9 cellular contexts compared by ENCODE assay signal in the genomic region with DNA sequence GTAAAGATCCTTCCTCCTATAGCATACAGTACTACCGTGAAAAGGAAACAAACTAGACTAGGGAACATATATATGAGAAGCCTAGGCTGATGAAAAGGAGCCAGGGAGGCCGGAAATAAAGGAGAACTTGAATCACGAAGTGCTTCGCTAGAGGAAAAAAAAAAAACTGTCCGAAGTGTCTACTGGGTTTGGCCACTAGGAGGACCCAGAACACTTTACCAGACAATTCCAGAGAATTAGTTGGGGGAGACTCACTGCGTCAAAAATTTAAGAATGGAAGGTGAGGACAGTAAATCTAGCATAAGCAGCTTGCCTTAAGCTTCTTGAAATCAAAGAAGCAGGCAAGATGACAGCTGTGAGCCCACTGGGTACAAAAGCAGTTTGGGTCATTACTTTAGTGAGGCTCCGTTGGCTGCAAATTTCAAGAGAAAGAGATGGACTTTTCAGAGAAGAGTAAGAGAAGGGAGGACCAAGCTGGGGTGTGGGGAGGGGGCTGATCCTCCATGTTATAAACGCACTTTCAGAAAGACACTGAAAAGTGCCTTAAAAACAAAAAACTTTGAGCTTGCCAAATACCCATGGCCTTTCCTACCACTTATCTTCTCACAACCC. TPM values are rescaled to one million over a fixed set of nuclear protein-coding genes. Genes with fewer than 3 reads are reported as not detected.
A peak's percentile ranks its signal among the peaks of the same experiment; 100 is the strongest.
DNase-seq lines count a peak whose midpoint lies in the region; ATAC-seq and TF ChIP-seq lines count a peak whose summit lies in the region.
"Had no signal": no experiment of that assay in that cellular context is flagged by ENCODE, and none has a peak within 500 bp of the region (broad histone marks: within the 10 kb centered on the region; RNA-seq: fewer than 3 reads in every experiment).

No MANE protein-coding gene starts in this region.

- no peaks in the 10 kb centered on the region for H3K9me2 ChIP-seq in SK-N-SH

- CTCF ChIA-PET in SK-N-SH (lab: Yijun Ruan, JAX), result interaction anchor here (0.7 to 3.9 kb wide), 25 partner anchors 9 to 326 kb away, joined by 3 to 29 read pairs (median 4); a partner anchor contains a TSS

- no peaks in the 10 kb centered on the region for H3K79me2 ChIP-seq in SK-N-SH (ENCODE audit: insufficient read depth)

- intact Hi-C loops in esophagus muscularis mucosa (cut with DNase I), result no loop called here

- H3K27me3 ChIP-seq in SK-N-SH (ENCODE audit: insufficient read depth) (no peaks in the 10 kb centered on the region), esophagus muscularis mucosa (no peaks in the 10 kb centered on the region)
- H3K27me3 ChIP-seq: BLaER1 had no signal

- peak overlapping the region in 1 of 3 experiments; percentile 20 for H3K27ac Mint-ChIP-seq in nephron

- TF ChIP-seq RAD21 in SK-N-SH (IDR thresholded peaks at IDR 0.05; ENCODE audit: low read length), result peak; percentile 74

- POLR2A ChIA-PET in SK-N-SH (lab: Yijun Ruan, JAX), result no interaction called here

- TF ChIP-seq EP300 in SK-N-SH (IDR thresholded peaks at IDR 0.05; ENCODE audit: borderline replicate concordance in 1 of 2, low read depth in 1 of 2, low read length in 1 of 2), result no peak
- no peak for TF ChIP-seq EP300 in esophagus muscularis mucosa (IDR thresholded peaks at IDR 0.05)

- H4K20me1 ChIP-seq in SK-N-SH (ENCODE audit: insufficient read depth), result no peaks in the 10 kb centered on the region
- H4K20me1 ChIP-seq: BLaER1 had no signal

- H3K4me1 ChIP-seq in SK-N-SH (ENCODE audit: control insufficient read depth in 1 of 2, insufficient read depth in 2 of 2, low read depth in 1 of 2, low read length in 1 of 2) (no peaks in the 10 kb centered on the region), esophagus muscularis mucosa (peaks cover 0 to 19% (median 14%) of the 10 kb centered on the region in 4 donors)

- TF ChIP-seq CTCF in SK-N-SH (IDR thresholded peaks at IDR 0.05), result peak; percentile 76
- peak; percentile 55 to 71 (median 70) for TF ChIP-seq CTCF in esophagus muscularis mucosa (IDR thresholded peaks at IDR 0.05)
- TF ChIP-seq CTCF in nephron (IDR thresholded peaks at IDR 0.05; ENCODE audit: unreplicated experiment in 3 of 3), result peak; percentile 65 to 66 (median 65)

- no peak for TF ChIP-seq POLR2A in esophagus muscularis mucosa (IDR thresholded peaks at IDR 0.05; ENCODE audit: low read depth)

- H3K36me3 ChIP-seq in SK-N-SH (replicated peaks in 1 of 2; ENCODE audit: control insufficient read depth in 1 of 2, insufficient read depth in 2 of 2, low read length in 1 of 2) (no peaks in the 10 kb centered on the region), esophagus muscularis mucosa (no peaks in the 10 kb centered on the region)
- H3K36me3 ChIP-seq: BLaER1 had no signal

- H2AFZ ChIP-seq in SK-N-SH (ENCODE audit: low read depth), result peak overlapping the region; percentile 16; the same call in 1 of the 2 replicates

- H3K9ac ChIP-seq in SK-N-SH, result no peak overlapping the region
- H3K9ac ChIP-seq: BLaER1 had no signal

- peaks cover 13% of the 10 kb centered on the region for H3K4me1 Mint-ChIP-seq in nephron

- H3K9me3 Mint-ChIP-seq in nephron, result peaks cover 2% of the 10 kb centered on the region

- H3K9me3 ChIP-seq in SK-N-SH (no peaks in the 10 kb centered on the region), esophagus muscularis mucosa (no peaks in the 10 kb centered on the region)

- no peaks in the 10 kb centered on the region for H3K36me3 Mint-ChIP-seq in nephron (ENCODE audit: low read depth)

- H3K4me2 ChIP-seq in SK-N-SH, result no peak overlapping the region
- H3K4me2 ChIP-seq: BLaER1 had no signal

- no peak for ATAC-seq in HG03565 (IDR thresholded peaks at IDR 0.05; ENCODE audit: unreplicated experiment)

- 39% methylated on average over 8 of the region's 8 CpGs for WGBS in SK-N-SH (ENCODE audit: low lambda C conversion rate)
- 19% methylated on average over 8 of the region's 8 CpGs for WGBS in esophagus muscularis mucosa

- no peaks in the 10 kb centered on the region for H3K27me3 Mint-ChIP-seq in nephron (ENCODE audit: low read depth)

- no peak overlapping the region for H3K4me3 Mint-ChIP-seq in nephron

- DNase-seq in DMS79 treated with DMSO at 0.1 percent for 48 hours (lab: John Stamatoyannopoulos, UW) (peak; percentile 0), DMS79 (lab: John Stamatoyannopoulos, UW) (no peak), HS-27A (ENCODE audit: low read depth) (peak; percentile 20), SK-N-SH (peak; percentile 69), esophagus muscularis mucosa (ENCODE audit: extremely low spot score) (no peak), NCI-H1930 (lab: John Stamatoyannopoulos, UW) (no peak)

- H3K4me3 ChIP-seq in SK-N-SH (ENCODE audit: low read depth in 2 of 2, low read length in 1 of 2) (peak overlapping the region in 1 of 2 experiments; percentile 14; a peak in 1 of 4 replicates), esophagus muscularis mucosa (no peak overlapping the region)
- H3K4me3 ChIP-seq: BLaER1 had no signal

- H3F3A ChIP-seq in SK-N-SH (replicated peaks; ENCODE audit: insufficient read depth), result peaks cover 4% of the 10 kb centered on the region

- H3K27ac ChIP-seq in SK-N-SH (ENCODE audit: low read depth in 2 of 2, low read length in 1 of 2), result no peak overlapping the region
- no peak overlapping the region for H3K27ac ChIP-seq in esophagus muscularis mucosa (replicated peaks in 1 of 4)
- H3K27ac ChIP-seq: BLaER1 had no signal

TF ChIP-seq in SK-N-SH, 30 proteins besides CTCF, POLR2A, EP300 and RAD21:
- peak; percentile 56; the same call in 1 of the 2 replicates for TF ChIP-seq SIN3A (IDR thresholded peaks at IDR 0.05; ENCODE audit: borderline replicate concordance, low read depth, low read length)
- TF ChIP-seq RFX5 (IDR thresholded peaks at IDR 0.05; ENCODE audit: low read length), result no peak
- TF ChIP-seq SMC3 (IDR thresholded peaks at IDR 0.05; ENCODE audit: low read depth, low read length), result peak; percentile 39
TF ChIP-seq in SK-N-SH: peak in this region for 2.

RNA-seq across cellular contexts. Expression of a gene that starts 47.4 kb away (rescaled TPM):
- polyA plus RNA-seq in SK-N-SH (2012; rRNA removed), result 67.2 and 73.5 TPM in 2 replicates
- polyA plus RNA-seq in SK-N-SH (2012; cell fraction: cytosol; rRNA removed), result 48.5 and 58.5 TPM in 2 replicates
- polyA plus RNA-seq in SK-N-SH (2012; cell fraction: nucleus; rRNA removed), result 71.2 and 94.8 TPM in 2 replicates
- 10 to 100 TPM; 28.8 to 44.7 (median 30.8) TPM for total RNA-seq in esophagus muscularis mucosa

Comparison
In these comparisons a context has a peak if more than half of its experiments do, and no peak if none do; other contexts are left out.
1. DNase-seq: peak in DMS79 treated with DMSO at 0.1 percent for 48 hours (single experiment), HS-27A (single experiment) and SK-N-SH (single experiment); none in DMS79 (single experiment), esophagus muscularis mucosa (single experiment) and NCI-H1930 (0 of 2).
2. Peak in every context shown above with its lines, with median percentiles within 50 percentile points of each other: CTCF ChIP-seq.